ENCODE assay signal across 23 cellular contexts in genomic region chr19:35271546-35271945, GRCh38. TPM values are rescaled to one million over a fixed set of nuclear protein-coding genes. Genes with fewer than 3 reads are reported as not detected.
DNase-seq lines count a peak whose midpoint lies in the region; ATAC-seq and TF ChIP-seq lines count a peak whose summit lies in the region.
"Had no signal": no experiment of that assay in that cellular context is flagged by ENCODE, and none has a peak within 500 bp of the region (broad histone marks: within the 10 kb centered on the region; RNA-seq: fewer than 3 reads in every experiment).

No MANE protein-coding gene starts in this region.

- H3K23ac ChIP-seq in mesendoderm (ENCODE audit: low read length): no peak overlapping the region

- DNase-seq in Right ventricle myocardium inferior (ENCODE audit: missing footprints) (peak; percentile 45), cardiac septum (ENCODE audit: low spot score) (no peak), immature natural killer cell (no peak), NCI-H187 (lab: John Stamatoyannopoulos, UW) (no peak), germinal center (ENCODE audit: low spot score) (no peak), mesendoderm (no peak)
- DNase-seq: ACHN; activated CD4-positive, alpha-beta memory T cell treated with anti-CD3 and anti-CD28 coated beads, Interleukin-2, amount 10 ng/mL, durations not matched to agents 7 days and 5 days; activated naive CD8-positive, alpha-beta T cell treated with anti-CD3 and anti-CD28 coated beads, Interleukin-2, amount 10 ng/mL, durations not matched to agents 7 days and 5 days; activated T-cell treated with anti-CD3 and anti-CD28 coated beads, Interleukin-2, amount 50 U/mL, for 1 hour; body of pancreas; DMS53; GOT3; heart right ventricle; NCI-H748 treated with DMSO at 0.1 percent for 48 hours; SIG-M5; sigmoid colon had no signal

- peaks cover 9% of the 10 kb centered on the region for H3K36me3 ChIP-seq in mesendoderm (ENCODE audit: control insufficient read depth, insufficient read depth, low read length)

- no peak overlapping the region for H3K9ac ChIP-seq in mesendoderm (ENCODE audit: low read length)

- peak overlapping the region in 3 of 5 donors; percentile 49 to 71 (median 65) for H3K4me3 Mint-ChIP-seq in immature natural killer cell
- H3K4me3 Mint-ChIP-seq in stimulated activated memory B cell treated with anti-CD40 and anti-IgM and Interleukin-4, amounts not matched to agents 10 μg/mL and 1 μg/mL and 100 μg/mL, for 72 hours: peak overlapping the region; percentile 2
- H3K4me3 Mint-ChIP-seq: activated CD4-positive, alpha-beta memory T cell treated with anti-CD3 and anti-CD28 coated beads, Interleukin-2, amount 10 ng/mL, durations not matched to agents 7 days and 5 days; activated naive CD8-positive, alpha-beta T cell treated with anti-CD3 and anti-CD28 coated beads, Interleukin-2, amount 10 ng/mL, durations not matched to agents 7 days and 5 days had no signal

- H3K4me2 ChIP-seq in mesendoderm (ENCODE audit: low read length): no peak overlapping the region

- TF ChIP-seq CTCF in VCaP (conservative IDR thresholded peaks at IDR 0.05): no peak

- no peak overlapping the region for H2BK15ac ChIP-seq in mesendoderm (replicated peaks; ENCODE audit: low read depth)

- no peak overlapping the region for H2BK5ac ChIP-seq in mesendoderm (ENCODE audit: low read length)

- no peak for ATAC-seq in Right ventricle myocardium inferior
- no peak for ATAC-seq in stimulated activated memory B cell treated with anti-CD40 and anti-IgM and Interleukin-4, amounts not matched to agents 10 μg/mL and 1 μg/mL and 100 μg/mL, for 72 hours
- ATAC-seq: body of pancreas, heart right ventricle, pancreas had no signal

- intact Hi-C loops in Right ventricle myocardium inferior (cut with DNase I) (no loop called here), cardiac septum (cut with DNase I) (no loop called here)

- H3K4me3 ChIP-seq in mesendoderm (ENCODE audit: low read length): no peak overlapping the region
- H3K4me3 ChIP-seq: body of pancreas, heart right ventricle, pancreas, sigmoid colon, tibial artery had no signal

- H3K79me2 ChIP-seq in mesendoderm (ENCODE audit: control insufficient read depth, insufficient read depth, low read length): peaks cover 3% of the 10 kb centered on the region

- H3K27ac ChIP-seq in VCaP (peak overlapping the region; percentile 100; the same call in 1 of the 2 replicates), mesendoderm (ENCODE audit: low read depth, low read length) (no peak overlapping the region)
- H3K27ac ChIP-seq: body of pancreas, pancreas, sigmoid colon, tibial artery had no signal

- WGBS in mesendoderm (ENCODE audit: extremely low coverage, insufficient coverage, low lambda C conversion rate): no CpG with 5 or more reads among the region's 7 CpGs

- no peak overlapping the region for H3K56ac ChIP-seq in mesendoderm (ENCODE audit: low read length)

- peaks cover 2% of the 10 kb centered on the region for H3K4me1 ChIP-seq in mesendoderm (ENCODE audit: control insufficient read depth, low read depth, low read length)

- peaks cover 8 to 31% (median 30%) of the 10 kb centered on the region in 3 donors for H3K36me3 Mint-ChIP-seq in immature natural killer cell
- peaks cover 56% of the 10 kb centered on the region for H3K36me3 Mint-ChIP-seq in stimulated activated memory B cell treated with anti-CD40 and anti-IgM and Interleukin-4, amounts not matched to agents 10 μg/mL and 1 μg/mL and 100 μg/mL, for 72 hours

- H3K27me3 ChIP-seq in mesendoderm (ENCODE audit: insufficient read depth, low read length, poor library complexity): no peaks in the 10 kb centered on the region
- H3K27me3 ChIP-seq: body of pancreas, heart right ventricle, pancreas, sigmoid colon, tibial artery had no signal

- H3K18ac ChIP-seq in mesendoderm (ENCODE audit: low read length): no peak overlapping the region

- H3K27ac Mint-ChIP-seq in immature natural killer cell: peak overlapping the region in 3 of 6 donors; percentile 38 to 71 (median 53)
- H3K27ac Mint-ChIP-seq in stimulated activated memory B cell treated with anti-CD40 and anti-IgM and Interleukin-4, amounts not matched to agents 10 μg/mL and 1 μg/mL and 100 μg/mL, for 72 hours: peak overlapping the region; percentile 75

- H4K8ac ChIP-seq in mesendoderm (ENCODE audit: low read depth, low read length): no peak overlapping the region

- peaks cover 33 to 38% of the 10 kb centered on the region in 2 donors for H3K4me1 Mint-ChIP-seq in immature natural killer cell
- H3K4me1 Mint-ChIP-seq in stimulated activated memory B cell treated with anti-CD40 and anti-IgM and Interleukin-4, amounts not matched to agents 10 μg/mL and 1 μg/mL and 100 μg/mL, for 72 hours: peaks cover 55% of the 10 kb centered on the region
- H3K4me1 Mint-ChIP-seq: activated naive CD8-positive, alpha-beta T cell treated with anti-CD3 and anti-CD28 coated beads, Interleukin-2, amount 10 ng/mL, durations not matched to agents 7 days and 5 days had no signal

- H4K5ac ChIP-seq in mesendoderm (ENCODE audit: low read length): no peak overlapping the region

- peaks cover 9% of the 10 kb centered on the region for H3K79me1 ChIP-seq in mesendoderm (ENCODE audit: low read length)

- no peak overlapping the region for H2AK5ac ChIP-seq in mesendoderm (ENCODE audit: low read length)

- H3K4ac ChIP-seq in mesendoderm (ENCODE audit: low read depth, low read length): no peak overlapping the region

- no peak overlapping the region for H2BK120ac ChIP-seq in mesendoderm (ENCODE audit: low read depth, low read length)

- peaks cover 8 to 15% (median 11%) of the 10 kb centered on the region in 3 donors for H3K27me3 Mint-ChIP-seq in immature natural killer cell (ENCODE audit: low read depth in 3 of 3)
- H3K27me3 Mint-ChIP-seq in stimulated activated memory B cell treated with anti-CD40 and anti-IgM and Interleukin-4, amounts not matched to agents 10 μg/mL and 1 μg/mL and 100 μg/mL, for 72 hours: no peaks in the 10 kb centered on the region
- H3K27me3 Mint-ChIP-seq: activated CD4-positive, alpha-beta memory T cell treated with anti-CD3 and anti-CD28 coated beads, Interleukin-2, amount 10 ng/mL, durations not matched to agents 7 days and 5 days; activated naive CD8-positive, alpha-beta T cell treated with anti-CD3 and anti-CD28 coated beads, Interleukin-2, amount 10 ng/mL, durations not matched to agents 7 days and 5 days had no signal

- H3K9me3 Mint-ChIP-seq in immature natural killer cell: no peaks in the 10 kb centered on the region
- H3K9me3 Mint-ChIP-seq in stimulated activated memory B cell treated with anti-CD40 and anti-IgM and Interleukin-4, amounts not matched to agents 10 μg/mL and 1 μg/mL and 100 μg/mL, for 72 hours: no peaks in the 10 kb centered on the region
- H3K9me3 Mint-ChIP-seq: activated CD4-positive, alpha-beta memory T cell treated with anti-CD3 and anti-CD28 coated beads, Interleukin-2, amount 10 ng/mL, durations not matched to agents 7 days and 5 days; activated naive CD8-positive, alpha-beta T cell treated with anti-CD3 and anti-CD28 coated beads, Interleukin-2, amount 10 ng/mL, durations not matched to agents 7 days and 5 days had no signal

RNA-seq across cellular contexts. Expression of gene USF2, which starts 2.8 kb away (rescaled TPM):
- total RNA-seq in Right ventricle myocardium inferior (151 TPM), cardiac septum (174 TPM)
- 10 to 100 TPM in 1 of 3 donors, 1 to 10 TPM in 1, under 1 TPM in 1; 0.29 to 10.4 (median 7.6) TPM for polyA plus RNA-seq in immature natural killer cell
- 81.7 TPM for polyA plus RNA-seq in mesendoderm (2013, experiment 1 of 2)
- 79.2 TPM for polyA plus RNA-seq in mesendoderm (2013, experiment 2 of 2)

RNA-seq across cellular contexts. Expression of gene HAMP, which starts 10.8 kb away (rescaled TPM):
- total RNA-seq in Right ventricle myocardium inferior (not detected), cardiac septum (not detected)
- polyA plus RNA-seq in immature natural killer cell: 1 to 10 TPM in 1 of 3 donors, not detected in 2; 1.1 TPM
- not detected for polyA plus RNA-seq in mesendoderm (2013, experiment 1 of 2)
- 0.07 TPM for polyA plus RNA-seq in mesendoderm (2013, experiment 2 of 2)
- total RNA-seq: body of pancreas had no signal

RNA-seq across cellular contexts. Expression of gene MAG, which starts 20.4 kb away (rescaled TPM):
- not detected for total RNA-seq in Right ventricle myocardium inferior
- total RNA-seq in cardiac septum: not detected
- polyA plus RNA-seq in immature natural killer cell: not detected
- polyA plus RNA-seq in mesendoderm (2013, experiment 1 of 2): 0.06 TPM
- not detected for polyA plus RNA-seq in mesendoderm (2013, experiment 2 of 2)
- total RNA-seq: activated CD4-positive, alpha-beta memory T cell treated with anti-CD3 and anti-CD28 coated beads, Interleukin-2, amount 10 ng/mL, durations not matched to agents 7 days and 5 days; lung microvascular endothelial cell had no signal

RNA-seq across cellular contexts. Expression of gene LSR, which starts 22.7 kb away (rescaled TPM):
- total RNA-seq in Right ventricle myocardium inferior (6.8 TPM), cardiac septum (3.4 TPM)
- 10 to 100 TPM in 2 of 3 donors, 1 to 10 TPM in 1; 5.3 to 14.2 (median 11.8) TPM for polyA plus RNA-seq in immature natural killer cell
- 93.8 TPM for polyA plus RNA-seq in mesendoderm (2013, experiment 1 of 2)
- 95.6 TPM for polyA plus RNA-seq in mesendoderm (2013, experiment 2 of 2)

RNA-seq across cellular contexts. Expression of gene FAM187B, which starts 43.0 kb away (rescaled TPM):
- not detected for total RNA-seq in Right ventricle myocardium inferior
- not detected for total RNA-seq in cardiac septum
- not detected for polyA plus RNA-seq in immature natural killer cell
- polyA plus RNA-seq in mesendoderm (2013, experiment 1 of 2): not detected
- polyA plus RNA-seq in mesendoderm (2013, experiment 2 of 2): not detected
- total RNA-seq: activated CD4-positive, alpha-beta memory T cell treated with anti-CD3 and anti-CD28 coated beads, Interleukin-2, amount 10 ng/mL, durations not matched to agents 7 days and 5 days; activated naive CD8-positive, alpha-beta T cell treated with anti-CD3 and anti-CD28 coated beads, Interleukin-2, amount 10 ng/mL, durations not matched to agents 7 days and 5 days; body of pancreas; lung microvascular endothelial cell; pancreas; sigmoid colon; T-helper 1 cell treated with Interleukin-12 subunit alpha and Interleukin-12 subunit beta and Interleukin-4 antibody, amounts not matched to agents 30 ng/mL and 1 ng/mL, for 36 hours had no signal
- polyA plus RNA-seq: heart right ventricle, pancreas, sigmoid colon had no signal
